In the genomic region with DNA sequence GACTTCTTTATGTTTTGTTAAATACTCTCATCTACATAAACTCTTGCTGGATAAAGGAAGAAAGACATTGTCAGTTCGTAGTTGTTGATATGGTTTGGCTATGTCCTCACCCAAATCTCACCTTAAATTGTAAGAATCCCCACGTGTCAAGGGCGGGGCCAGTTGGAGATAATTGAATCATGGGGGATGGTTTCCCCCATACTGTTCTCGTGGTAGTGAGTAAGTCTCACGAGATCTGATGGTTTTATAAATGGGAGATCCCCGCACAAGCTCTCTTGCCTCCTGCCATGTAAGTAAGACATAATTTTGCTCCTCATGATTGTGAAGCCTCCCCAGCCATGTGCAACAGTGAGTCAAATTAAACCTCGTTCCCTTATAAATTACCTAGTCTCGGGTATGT, we compare ENCODE assay signal across 17 cellular contexts. TPM values are rescaled to one million over a fixed set of nuclear protein-coding genes. Genes with fewer than 3 reads are reported as not detected.
DNase-seq lines count a peak whose midpoint lies in the region; ATAC-seq lines count a peak whose summit lies in the region.
"Had no signal": no experiment of that assay in that cellular context is flagged by ENCODE, and none has a peak within 500 bp of the region (broad histone marks: within the 10 kb centered on the region; RNA-seq: fewer than 3 reads in every experiment).

No MANE protein-coding gene starts in this region.

- no peak for ATAC-seq in activated naive CD8-positive, alpha-beta T cell treated with anti-CD3 and anti-CD28 coated beads, Interleukin-2, amount 10 ng/mL, durations not matched to agents 7 days and 5 days (ENCODE audit: low read depth)
- no peak for ATAC-seq in GM19324 (IDR thresholded peaks at IDR 0.05; ENCODE audit: low FRiP score, unreplicated experiment)
- ATAC-seq: foreskin keratinocyte had no signal

- H3K36me3 Mint-ChIP-seq in activated CD4-positive, alpha-beta memory T cell treated with anti-CD3 and anti-CD28 coated beads, Interleukin-2, amount 10 ng/mL, durations not matched to agents 7 days and 5 days (ENCODE audit: low read depth): peaks cover 30% of the 10 kb centered on the region
- peaks cover 34% of the 10 kb centered on the region for H3K36me3 Mint-ChIP-seq in activated naive CD8-positive, alpha-beta T cell treated with anti-CD3 and anti-CD28 coated beads, Interleukin-2, amount 10 ng/mL, durations not matched to agents 7 days and 5 days

- H3K4me3 Mint-ChIP-seq in activated CD4-positive, alpha-beta memory T cell treated with anti-CD3 and anti-CD28 coated beads, Interleukin-2, amount 10 ng/mL, durations not matched to agents 7 days and 5 days: no peak overlapping the region
- peak overlapping the region; percentile 59 for H3K4me3 Mint-ChIP-seq in activated naive CD8-positive, alpha-beta T cell treated with anti-CD3 and anti-CD28 coated beads, Interleukin-2, amount 10 ng/mL, durations not matched to agents 7 days and 5 days

- peak; percentile 33 for DNase-seq in activated CD4-positive, alpha-beta memory T cell treated with anti-CD3 and anti-CD28 coated beads, Interleukin-2, amount 10 ng/mL, durations not matched to agents 7 days and 5 days
- DNase-seq in activated naive CD8-positive, alpha-beta T cell treated with anti-CD3 and anti-CD28 coated beads, Interleukin-2, amount 10 ng/mL, durations not matched to agents 7 days and 5 days: no peak
- peak; percentile 59 for DNase-seq in stimulated activated CD4-positive, alpha-beta T cell treated with anti-CD3 and anti-CD28 coated beads, Interleukin-4, amount 100 ng/mL, for 24 hours
- DNase-seq in NCI-H146 treated with DMSO at 0.1 percent for 48 hours (lab: John Stamatoyannopoulos, UW; ENCODE audit: unreplicated experiment) (no peak), NCI-H526 treated with DMSO at 0.1 percent for 48 hours (lab: John Stamatoyannopoulos, UW) (no peak), iPS-NIHi11 (ENCODE audit: low spot score) (no peak)
- DNase-seq: BE2C, foreskin keratinocyte, midbrain, SJCRH30 had no signal

- H3K9me3 Mint-ChIP-seq in activated CD4-positive, alpha-beta memory T cell treated with anti-CD3 and anti-CD28 coated beads, Interleukin-2, amount 10 ng/mL, durations not matched to agents 7 days and 5 days: peaks cover 39% of the 10 kb centered on the region
- H3K9me3 Mint-ChIP-seq in activated naive CD8-positive, alpha-beta T cell treated with anti-CD3 and anti-CD28 coated beads, Interleukin-2, amount 10 ng/mL, durations not matched to agents 7 days and 5 days: peaks cover 28% of the 10 kb centered on the region

- H3K9me3 ChIP-seq in KOPT-K1 (ENCODE audit: insufficient read depth, low read length, poor library complexity, severe bottlenecking): peaks cover 14% of the 10 kb centered on the region
- H3K9me3 ChIP-seq: BE2C, SJCRH30 had no signal

- peak overlapping the region; percentile 64 for H3K27ac ChIP-seq in KOPT-K1 (ENCODE audit: low read depth, low read length, poor library complexity, severe bottlenecking)
- H3K27ac ChIP-seq: foreskin keratinocyte, parathyroid adenoma, SJCRH30, suprapubic skin, VCaP had no signal

- POLR2A ChIA-PET in activated CD4-positive, alpha-beta memory T cell treated with anti-CD3 and anti-CD28 coated beads, Interleukin-2, amount 10 ng/mL, durations not matched to agents 7 days and 5 days (lab: Charles Lee): interaction anchor here (1.1 to 1.6 kb wide), 3 partner anchors 15 to 466 kb away, joined by 3 to 5 read pairs (median 3); a partner anchor contains a TSS
- POLR2A ChIA-PET in activated naive CD8-positive, alpha-beta T cell treated with anti-CD3 and anti-CD28 coated beads, Interleukin-2, amount 10 ng/mL, durations not matched to agents 7 days and 5 days (lab: Charles Lee): interaction anchor here (1.5 to 1.9 kb wide), 2 partner anchors 178 to 466 kb away, joined by 7 read pairs; a partner anchor contains a TSS

- peak overlapping the region; percentile 83 for H3K27ac Mint-ChIP-seq in activated CD4-positive, alpha-beta memory T cell treated with anti-CD3 and anti-CD28 coated beads, Interleukin-2, amount 10 ng/mL, durations not matched to agents 7 days and 5 days
- H3K27ac Mint-ChIP-seq in activated naive CD8-positive, alpha-beta T cell treated with anti-CD3 and anti-CD28 coated beads, Interleukin-2, amount 10 ng/mL, durations not matched to agents 7 days and 5 days: peak overlapping the region; percentile 84

- CTCF ChIA-PET in activated CD4-positive, alpha-beta memory T cell treated with anti-CD3 and anti-CD28 coated beads, Interleukin-2, amount 10 ng/mL, durations not matched to agents 7 days and 5 days (lab: Charles Lee): interaction anchor here (0.6 to 1.6 kb wide), 3 partner anchors 27 to 375 kb away, joined by 3 to 6 read pairs (median 4); no protein-coding TSS in a partner anchor

- no peaks in the 10 kb centered on the region for H3K36me3 ChIP-seq in KOPT-K1 (ENCODE audit: insufficient read depth, low read length)
- H3K36me3 ChIP-seq: BE2C, SJCRH30, suprapubic skin had no signal

- peaks cover 3% of the 10 kb centered on the region for H3K27me3 Mint-ChIP-seq in activated CD4-positive, alpha-beta memory T cell treated with anti-CD3 and anti-CD28 coated beads, Interleukin-2, amount 10 ng/mL, durations not matched to agents 7 days and 5 days
- H3K27me3 Mint-ChIP-seq in activated naive CD8-positive, alpha-beta T cell treated with anti-CD3 and anti-CD28 coated beads, Interleukin-2, amount 10 ng/mL, durations not matched to agents 7 days and 5 days: no peaks in the 10 kb centered on the region

- H3K4me1 Mint-ChIP-seq in activated CD4-positive, alpha-beta memory T cell treated with anti-CD3 and anti-CD28 coated beads, Interleukin-2, amount 10 ng/mL, durations not matched to agents 7 days and 5 days: peaks cover 52% of the 10 kb centered on the region
- H3K4me1 Mint-ChIP-seq in activated naive CD8-positive, alpha-beta T cell treated with anti-CD3 and anti-CD28 coated beads, Interleukin-2, amount 10 ng/mL, durations not matched to agents 7 days and 5 days: peaks cover 58% of the 10 kb centered on the region

RNA-seq across cellular contexts. Expression of a gene that starts 3.6 kb away (rescaled TPM):
- total RNA-seq in activated CD4-positive, alpha-beta memory T cell treated with anti-CD3 and anti-CD28 coated beads, Interleukin-2, amount 10 ng/mL, durations not matched to agents 7 days and 5 days: 1 to 10 TPM; 1.4 to 1.8 TPM
- 1 to 10 TPM in 1 of 2 experiments, under 1 TPM in 1; 0.83 to 1.0 TPM for total RNA-seq in activated naive CD8-positive, alpha-beta T cell treated with anti-CD3 and anti-CD28 coated beads, Interleukin-2, amount 10 ng/mL, durations not matched to agents 7 days and 5 days
- total RNA-seq: astrocyte, foreskin keratinocyte, H1, SJCRH30, suprapubic skin had no signal

Comparison
In these comparisons a context has a peak if more than half of its experiments do, and no peak if none do; other contexts are left out.
1. DNase-seq: peak in activated CD4-positive, alpha-beta memory T cell treated with anti-CD3 and anti-CD28 coated beads, Interleukin-2, amount 10 ng/mL, durations not matched to agents 7 days and 5 days (single experiment) and stimulated activated CD4-positive, alpha-beta T cell treated with anti-CD3 and anti-CD28 coated beads, Interleukin-4, amount 100 ng/mL, for 24 hours (single experiment); none in activated naive CD8-positive, alpha-beta T cell treated with anti-CD3 and anti-CD28 coated beads, Interleukin-2, amount 10 ng/mL, durations not matched to agents 7 days and 5 days (single experiment), NCI-H146 treated with DMSO at 0.1 percent for 48 hours (single experiment), NCI-H526 treated with DMSO at 0.1 percent for 48 hours (single experiment) and iPS-NIHi11 (single experiment).